8 cellular contexts compared by ENCODE assay signal in the genomic region with DNA sequence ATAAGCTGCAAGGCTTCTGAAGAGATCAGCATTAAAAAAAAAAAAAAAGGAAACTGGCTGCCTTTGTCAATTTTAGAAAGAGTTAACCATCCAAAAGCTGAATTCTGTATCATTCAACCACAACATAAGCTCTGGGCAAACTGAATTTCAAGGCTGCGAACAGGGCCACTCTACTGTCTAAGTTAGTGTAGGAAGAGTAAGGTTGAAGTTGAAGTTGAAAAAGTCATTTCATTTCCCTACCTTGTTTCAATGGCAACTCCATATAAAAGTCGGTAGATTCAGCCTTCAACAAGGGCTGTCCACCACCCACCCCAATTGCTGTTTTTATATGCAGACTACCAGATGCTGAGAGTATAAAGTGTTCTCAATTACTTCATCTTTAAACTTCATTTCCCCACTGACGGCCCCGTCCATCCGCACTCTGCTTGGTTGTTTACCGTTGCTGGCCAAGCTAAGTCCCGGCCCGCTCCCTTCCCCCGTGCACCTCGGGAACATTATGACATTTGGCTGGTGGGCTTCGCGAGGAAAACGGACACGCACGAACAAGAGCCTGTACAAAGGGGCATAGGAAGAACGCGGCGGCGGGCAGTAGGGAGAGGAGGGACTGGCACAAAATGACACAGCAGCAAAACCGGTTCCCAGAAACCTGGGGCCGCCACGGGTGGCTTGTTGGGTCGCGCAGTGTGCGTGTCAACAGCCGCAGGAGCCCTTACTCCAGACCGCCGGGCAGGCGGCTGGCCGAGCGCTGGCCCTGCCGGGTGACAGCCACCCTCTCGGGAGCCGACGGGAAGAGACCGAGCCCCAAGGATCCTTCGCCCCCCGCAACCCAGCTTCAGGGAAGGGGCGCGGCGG. TPM values are rescaled to one million over a fixed set of nuclear protein-coding genes. Genes with fewer than 3 reads are reported as not detected.
DNase-seq lines count a peak whose midpoint lies in the region; ATAC-seq and TF ChIP-seq lines count a peak whose summit lies in the region.

No MANE protein-coding gene starts in this region.

- no peaks in the 10 kb centered on the region for H3K9me2 ChIP-seq in HCT116 (ENCODE audit: insufficient read depth)

- TF ChIP-seq POLR2A in HCT116 (IDR thresholded peaks at IDR 0.05; ENCODE audit: borderline replicate concordance, extremely low read depth, insufficient read depth, insufficient read length) (no peak), NB4 (IDR thresholded peaks at IDR 0.05; ENCODE audit: extremely low read depth, insufficient read length) (no peak)

- peak; percentile 21 for ATAC-seq in HCT116

- peak overlapping the region; percentile 69 to 82 for H3K4me3 ChIP-seq in HCT116 (replicated peaks in 1 of 2; ENCODE audit: low read depth in 1 of 2, low read length in 2 of 2)
- H3K4me3 ChIP-seq in NB4 (ENCODE audit: low read depth, low read length), result peak overlapping the region; percentile 86
- H3K4me3 ChIP-seq in neutrophil (ENCODE audit: low read depth in 1 of 2, low read length in 1 of 2), result peak overlapping the region; percentile 87 to 88

- H2AFZ ChIP-seq in HCT116 (ENCODE audit: low read depth, low read length, poor library complexity, severe bottlenecking), result no peak overlapping the region

- peak overlapping the region; percentile 72 for H3K27ac ChIP-seq in HCT116 (ENCODE audit: low read depth, low read length)
- H3K27ac ChIP-seq in neutrophil, result peak overlapping the region; percentile 95

- peak overlapping the region; percentile 85 for H3K9ac ChIP-seq in HCT116 (ENCODE audit: low read length)

- TF ChIP-seq CTCF in HCT116 (IDR thresholded peaks at IDR 0.05 in 2 of 3, conservative IDR thresholded peaks at IDR 0.05 in 1 of 3; ENCODE audit: borderline replicate concordance in 1 of 3, insufficient read depth in 1 of 3, low read depth in 2 of 3, low read length in 2 of 3) (no peak), NB4 (IDR thresholded peaks at IDR 0.05; ENCODE audit: low read depth, low read length) (no peak), neutrophil (IDR thresholded peaks at IDR 0.05) (no peak)

- CTCF ChIA-PET in HCT116 (lab: Charles Lee), result interaction anchor here (1.5 kb wide), 1 partner anchor 241 kb away, joined by 3 read pairs; no protein-coding TSS in a partner anchor

- no peak for TF ChIP-seq RAD21 in HCT116 (IDR thresholded peaks at IDR 0.05; ENCODE audit: low read depth)

- no peaks in the 10 kb centered on the region for H3K9me3 ChIP-seq in HCT116 (ENCODE audit: control insufficient read depth in 1 of 2, insufficient read depth in 1 of 2, low read depth in 1 of 2, low read length in 2 of 2)
- H3K9me3 ChIP-seq in neutrophil, result no peaks in the 10 kb centered on the region

- H3K4me2 ChIP-seq in HCT116 (ENCODE audit: low read length), result peak overlapping the region; percentile 90

- BruUV-seq in HCT116 (replicated peaks; lab: Mats Ljungman, UMichigan), result no TSS peak

- RAD21 ChIA-PET in HCT116 (lab: Charles Lee; ENCODE audit: low non-redundant PET in 1 of 2, low total read pairs in 2 of 2, uncharacterized antibody in 2 of 2, unreplicated experiment in 2 of 2), result interaction anchor here in 1 of 2 experiments (1.7 kb wide), 1 partner anchor 111 kb away, joined by 6 read pairs; a partner anchor contains a TSS

- no peaks in the 10 kb centered on the region for H3K27me3 ChIP-seq in HCT116 (ENCODE audit: insufficient read depth, low read length)
- H3K27me3 ChIP-seq in neutrophil, result no peaks in the 10 kb centered on the region

- H3K4me1 ChIP-seq in HCT116 (ENCODE audit: control insufficient read depth in 1 of 2, insufficient read depth in 2 of 2, low read length in 2 of 2) (peaks cover 11 to 31% of the 10 kb centered on the region in 2 experiments), neutrophil (ENCODE audit: control insufficient read depth in 1 of 2, insufficient read depth in 1 of 2, low read depth in 1 of 2, low read length in 1 of 2) (peaks cover 38 to 40% of the 10 kb centered on the region in 2 experiments)

- peaks cover 52% of the 10 kb centered on the region for H3K79me2 ChIP-seq in HCT116 (ENCODE audit: insufficient read depth, low read length)

- POLR2A ChIA-PET in HCT116 (lab: Charles Lee), result interaction anchor here (1.1 to 1.2 kb wide), 3 partner anchors 23 to 112 kb away, joined by 3 to 14 read pairs (median 5); a partner anchor contains a TSS

- H4K20me1 ChIP-seq in HCT116 (ENCODE audit: insufficient read depth), result no peaks in the 10 kb centered on the region

- DNase-seq in NCI-H2081 (lab: John Stamatoyannopoulos, UW), result peak; percentile 10 to 22
- DNase-seq in NCI-H2081 treated with DMSO at 0.1 percent for 48 hours (lab: John Stamatoyannopoulos, UW), result no peak
- no peak for DNase-seq in HCT116 (ENCODE audit: low read depth, low spot score)
- DNase-seq in NB4 (ENCODE audit: low read depth), result peak; percentile 55
- peak; percentile 10 for DNase-seq in activated T-helper 9 cell treated with anti-CD3 and anti-CD28 coated beads, Interleukin-2, amount 50 U/mL, for 16 hours (ENCODE audit: low read depth)
- peak; percentile 31 for DNase-seq in glomerular visceral epithelial cell (ENCODE audit: extremely low spot score)
- no peak for DNase-seq in cortex of kidney (lab: John Stamatoyannopoulos, UW)

- intact Hi-C loops in HCT116 (cut with micrococcal nuclease), result loop anchor here (5.0 kb wide), 1 partner anchor 245 kb away; no protein-coding TSS in a partner anchor

- H3K36me3 ChIP-seq in HCT116 (ENCODE audit: control insufficient read depth in 1 of 2, insufficient read depth in 2 of 2, low read length in 2 of 2) (no peaks in the 10 kb centered on the region), neutrophil (no peaks in the 10 kb centered on the region)

TF ChIP-seq in HCT116, 20 proteins besides CTCF, POLR2A, EP300 and RAD21:
- TF ChIP-seq CEBPB (IDR thresholded peaks at IDR 0.05; ENCODE audit: low read depth), result no peak
- TF ChIP-seq ZFX (IDR thresholded peaks at IDR 0.05), result peak; percentile 75
- no peak for TF ChIP-seq SP1 (IDR thresholded peaks at IDR 0.05; ENCODE audit: low read depth)
- no peak for TF ChIP-seq SRF (IDR thresholded peaks at IDR 0.05; ENCODE audit: low read depth)

RNA-seq across cellular contexts. Expression of a gene that starts 1.4 kb away (rescaled TPM):
- 15.6 TPM for total RNA-seq in HCT116 (2021; ENCODE audit: unreplicated experiment)
- 6.8 and 7.4 TPM in 2 replicates for polyA plus RNA-seq in HCT116 (2012)

RNA-seq across cellular contexts. Expression of a gene that starts 23.0 kb away (rescaled TPM):
- 28.6 TPM for total RNA-seq in HCT116 (2021; ENCODE audit: unreplicated experiment)
- polyA plus RNA-seq in HCT116 (2012), result 17.5 and 26.0 TPM in 2 replicates

Comparison
In these comparisons a context has a peak if more than half of its experiments do, and no peak if none do; other contexts are left out.
1. DNase-seq: peak in NCI-H2081 (2 of 2), NB4 (single experiment), activated T-helper 9 cell treated with anti-CD3 and anti-CD28 coated beads, Interleukin-2, amount 50 U/mL, for 16 hours (single experiment) and glomerular visceral epithelial cell (single experiment); none in NCI-H2081 treated with DMSO at 0.1 percent for 48 hours (single experiment), HCT116 (single experiment) and cortex of kidney (single experiment).
2. Peak in every context shown above with its lines, with median percentiles within 50 percentile points of each other: H3K4me3 ChIP-seq.